ENCODE assay signal across 8 cellular contexts in genomic region chr18:75247601-75248421, GRCh38. TPM values are rescaled to one million over a fixed set of nuclear protein-coding genes. Genes with fewer than 3 reads are reported as not detected.
A peak's percentile ranks its signal among the peaks of the same experiment; 100 is the strongest.
DNase-seq lines count a peak whose midpoint lies in the region; ATAC-seq lines count a peak whose summit lies in the region.

No MANE protein-coding gene starts in this region.

- H3K27ac ChIP-seq in naive thymus-derived CD4-positive, alpha-beta T cell (ENCODE audit: low read depth, low read length), result peak overlapping the region; percentile 82

- CTCF ChIA-PET in activated naive CD4-positive, alpha-beta T cell treated with anti-CD3 and anti-CD28 coated beads, Interleukin-2, amount 10 ng/mL, durations not matched to agents 7 days and 5 days (lab: Charles Lee), result no interaction called here
- CTCF ChIA-PET in naive thymus-derived CD4-positive, alpha-beta T cell (lab: Charles Lee), result interaction anchor here (0.6 to 0.7 kb wide), 2 partner anchors 350 to 459 kb away, joined by 3 read pairs; no protein-coding TSS in a partner anchor

- H3K36me3 Mint-ChIP-seq in activated naive CD4-positive, alpha-beta T cell treated with anti-CD3 and anti-CD28 coated beads, Interleukin-2, amount 10 ng/mL, durations not matched to agents 7 days and 5 days, result peaks cover 3% of the 10 kb centered on the region
- peaks cover 7% of the 10 kb centered on the region for H3K36me3 Mint-ChIP-seq in effector memory CD8-positive, alpha-beta T cell (ENCODE audit: insufficient read depth)
- no peaks in the 10 kb centered on the region for H3K36me3 Mint-ChIP-seq in naive thymus-derived CD4-positive, alpha-beta T cell

- H3K27ac Mint-ChIP-seq in activated naive CD4-positive, alpha-beta T cell treated with anti-CD3 and anti-CD28 coated beads, Interleukin-2, amount 10 ng/mL, durations not matched to agents 7 days and 5 days, result peak overlapping the region; percentile 94
- peak overlapping the region; percentile 77 to 95 for H3K27ac Mint-ChIP-seq in effector memory CD8-positive, alpha-beta T cell
- H3K27ac Mint-ChIP-seq in naive thymus-derived CD4-positive, alpha-beta T cell, result peak overlapping the region; percentile 91 to 99 (median 96)

- no peaks in the 10 kb centered on the region for H3K27me3 Mint-ChIP-seq in activated naive CD4-positive, alpha-beta T cell treated with anti-CD3 and anti-CD28 coated beads, Interleukin-2, amount 10 ng/mL, durations not matched to agents 7 days and 5 days
- H3K27me3 Mint-ChIP-seq in effector memory CD8-positive, alpha-beta T cell, result no peaks in the 10 kb centered on the region
- no peaks in the 10 kb centered on the region for H3K27me3 Mint-ChIP-seq in naive thymus-derived CD4-positive, alpha-beta T cell

- intact Hi-C loops in naive thymus-derived CD4-positive, alpha-beta T cell (cut with micrococcal nuclease), result loop anchor here (1.0 to 10.0 kb wide), 10 partner anchors 7 to 651 kb away; partner anchors contain the start of genes TSHZ1 (in 2 of the 2) and ZNF407 (in 1 of the 2)

- peaks cover 31 to 43% of the 10 kb centered on the region in 2 donors for H3K4me1 ChIP-seq in naive thymus-derived CD4-positive, alpha-beta T cell (ENCODE audit: control insufficient read depth in 2 of 2, insufficient read depth in 2 of 2, low read length in 2 of 2)

- POLR2A ChIA-PET in naive thymus-derived CD4-positive, alpha-beta T cell (lab: Charles Lee), result interaction anchor here (1.0 to 2.1 kb wide), 5 partner anchors 32 to 618 kb away, joined by 3 to 14 read pairs (median 4); partner anchors contain the start of gene TSHZ1

- H3K9me3 ChIP-seq in naive thymus-derived CD4-positive, alpha-beta T cell (ENCODE audit: control insufficient read depth in 2 of 3, low read length in 3 of 3), result peaks cover 0 to 8% (median 0%) of the 10 kb centered on the region in 3 experiments

- ATAC-seq in HG02973 (IDR thresholded peaks at IDR 0.05; ENCODE audit: unreplicated experiment), result peak; percentile 64
- peak; percentile 52 for ATAC-seq in effector memory CD8-positive, alpha-beta T cell (replicated peaks)
- ATAC-seq in naive thymus-derived CD4-positive, alpha-beta T cell, result peak; percentile 62

- H3K36me3 ChIP-seq in naive thymus-derived CD4-positive, alpha-beta T cell (ENCODE audit: control insufficient read depth in 2 of 3, insufficient read depth in 3 of 3, low read length in 3 of 3), result no peaks in the 10 kb centered on the region

- peaks cover 4% of the 10 kb centered on the region for H3K9me3 Mint-ChIP-seq in activated naive CD4-positive, alpha-beta T cell treated with anti-CD3 and anti-CD28 coated beads, Interleukin-2, amount 10 ng/mL, durations not matched to agents 7 days and 5 days
- peaks cover 0 to 3% of the 10 kb centered on the region in 2 donors for H3K9me3 Mint-ChIP-seq in effector memory CD8-positive, alpha-beta T cell
- H3K9me3 Mint-ChIP-seq in naive thymus-derived CD4-positive, alpha-beta T cell, result peaks cover 0 to 5% (median 0%) of the 10 kb centered on the region in 11 donors

- H3K27me3 ChIP-seq in naive thymus-derived CD4-positive, alpha-beta T cell (ENCODE audit: control insufficient read depth in 2 of 2, insufficient read depth in 2 of 2, low read length in 2 of 2), result no peaks in the 10 kb centered on the region

- peak; percentile 42 for DNase-seq in activated naive CD4-positive, alpha-beta T cell treated with anti-CD3 and anti-CD28 coated beads, Interleukin-2, amount 10 ng/mL, durations not matched to agents 7 days and 5 days
- no peak for DNase-seq in activated naive CD4-positive, alpha-beta T cell treated with Interleukin-2 at 50 U/mL for 16 hours
- peak; percentile 16 to 20 for DNase-seq in SHP77 (lab: John Stamatoyannopoulos, UW)
- no peak for DNase-seq in effector memory CD8-positive, alpha-beta T cell
- DNase-seq in naive thymus-derived CD4-positive, alpha-beta T cell, result peak in 7 of 9 donors; percentile 43 to 66 (median 58)
- DNase-seq in effector CD4-positive, alpha-beta T cell, result no peak
- no peak for DNase-seq in SW 1271 (lab: John Stamatoyannopoulos, UW)

- peak overlapping the region; percentile 82 for H3K4me3 Mint-ChIP-seq in activated naive CD4-positive, alpha-beta T cell treated with anti-CD3 and anti-CD28 coated beads, Interleukin-2, amount 10 ng/mL, durations not matched to agents 7 days and 5 days
- peak overlapping the region; percentile 83 to 89 for H3K4me3 Mint-ChIP-seq in effector memory CD8-positive, alpha-beta T cell
- H3K4me3 Mint-ChIP-seq in naive thymus-derived CD4-positive, alpha-beta T cell, result peak overlapping the region; percentile 86 to 93 (median 90)

- H3K4me3 ChIP-seq in naive thymus-derived CD4-positive, alpha-beta T cell (ENCODE audit: low read length), result peak overlapping the region; percentile 43

- H3K4me1 Mint-ChIP-seq in activated naive CD4-positive, alpha-beta T cell treated with anti-CD3 and anti-CD28 coated beads, Interleukin-2, amount 10 ng/mL, durations not matched to agents 7 days and 5 days, result peaks cover 57% of the 10 kb centered on the region
- H3K4me1 Mint-ChIP-seq in effector memory CD8-positive, alpha-beta T cell (ENCODE audit: low read depth in 2 of 2), result peaks cover 50 to 69% of the 10 kb centered on the region in 2 donors
- H3K4me1 Mint-ChIP-seq in naive thymus-derived CD4-positive, alpha-beta T cell, result peaks cover 44 to 94% (median 87%) of the 10 kb centered on the region in 7 donors

RNA-seq across cellular contexts. Expression of gene TSHZ1, which starts 37.2 kb away (rescaled TPM):
- 10 to 100 TPM; 17.9 to 33.5 (median 25.7) TPM for total RNA-seq in naive thymus-derived CD4-positive, alpha-beta T cell
- polyA plus RNA-seq in naive thymus-derived CD4-positive, alpha-beta T cell, result 1 to 10 TPM; 4.5 to 6.6 TPM

RNA-seq across cellular contexts. Expression of gene PTGR3, which starts 38.9 kb away (rescaled TPM):
- total RNA-seq in naive thymus-derived CD4-positive, alpha-beta T cell, result 10 to 100 TPM; 25.1 to 59.1 (median 31.7) TPM
- 10 to 100 TPM; 17.0 to 25.5 TPM for polyA plus RNA-seq in naive thymus-derived CD4-positive, alpha-beta T cell

Comparison
In these comparisons a context has a peak if more than half of its experiments do, and no peak if none do; other contexts are left out.
1. DNase-seq: peak in activated naive CD4-positive, alpha-beta T cell treated with anti-CD3 and anti-CD28 coated beads, Interleukin-2, amount 10 ng/mL, durations not matched to agents 7 days and 5 days (single experiment), SHP77 (2 of 2) and naive thymus-derived CD4-positive, alpha-beta T cell (7 of 9); none in activated naive CD4-positive, alpha-beta T cell treated with Interleukin-2 at 50 U/mL for 16 hours (single experiment), effector memory CD8-positive, alpha-beta T cell (0 of 3), effector CD4-positive, alpha-beta T cell (single experiment) and SW 1271 (0 of 2).
2. Peak in every context shown above with its lines, with median percentiles within 50 percentile points of each other: H3K27ac Mint-ChIP-seq, H3K4me3 Mint-ChIP-seq and ATAC-seq.